ENCODE assay signal across 8 cellular contexts in genomic region chr1:247332901-247333361, GRCh38. TPM values are rescaled to one million over a fixed set of nuclear protein-coding genes. Genes with fewer than 3 reads are reported as not detected.
DNase-seq lines count a peak whose midpoint lies in the region; ATAC-seq, FAIRE-seq and TF ChIP-seq lines count a peak whose summit lies in the region.

No MANE protein-coding gene starts in this region.

- H3K36me3 ChIP-seq in brain microvascular endothelial cell (replicated peaks) (peaks cover 17% of the 10 kb centered on the region), kidney epithelial cell (ENCODE audit: control insufficient read depth, insufficient read depth, low read length) (peaks cover 2% of the 10 kb centered on the region)

- no peak for TF ChIP-seq CTCF in brain microvascular endothelial cell (IDR thresholded peaks at IDR 0.05; ENCODE audit: low read depth, low read length, missing control alignments)
- TF ChIP-seq CTCF in kidney epithelial cell (IDR thresholded peaks at IDR 0.05; ENCODE audit: insufficient read depth, low read length, poor library complexity, severe bottlenecking) = no peak

- no peaks in the 10 kb centered on the region for H3K27me3 ChIP-seq in brain microvascular endothelial cell (replicated peaks)
- no peaks in the 10 kb centered on the region for H3K27me3 ChIP-seq in kidney epithelial cell (ENCODE audit: control insufficient read depth, insufficient read depth, low read length)

- H3K27ac Mint-ChIP-seq in stimulated activated memory B cell treated with anti-CD40 and anti-IgM and Interleukin-4, amounts not matched to agents 10 μg/mL and 1 μg/mL and 100 μg/mL, for 72 hours = peak overlapping the region; percentile 35

- no peak for FAIRE-seq in H54 (lab: Jason Lieb, UNC)

- H3K9me3 Mint-ChIP-seq in stimulated activated memory B cell treated with anti-CD40 and anti-IgM and Interleukin-4, amounts not matched to agents 10 μg/mL and 1 μg/mL and 100 μg/mL, for 72 hours = no peaks in the 10 kb centered on the region

- H3K4me3 ChIP-seq in brain microvascular endothelial cell (ENCODE audit: low read depth, low read length) (peak overlapping the region; percentile 86), kidney epithelial cell (ENCODE audit: low read depth, low read length) (peak overlapping the region; percentile 97)

- H3K36me3 Mint-ChIP-seq in stimulated activated memory B cell treated with anti-CD40 and anti-IgM and Interleukin-4, amounts not matched to agents 10 μg/mL and 1 μg/mL and 100 μg/mL, for 72 hours = peaks cover 27% of the 10 kb centered on the region

- H3K4me1 Mint-ChIP-seq in stimulated activated memory B cell treated with anti-CD40 and anti-IgM and Interleukin-4, amounts not matched to agents 10 μg/mL and 1 μg/mL and 100 μg/mL, for 72 hours = peaks cover 37% of the 10 kb centered on the region

- DNase-seq in DMS79 treated with DMSO at 0.1 percent for 48 hours (lab: John Stamatoyannopoulos, UW) = peak; percentile 26
- DNase-seq in NCI-H2081 (lab: John Stamatoyannopoulos, UW) = peak; percentile 53 to 76
- no peak for DNase-seq in brain microvascular endothelial cell
- DNase-seq in kidney epithelial cell (ENCODE audit: low read depth) = peak; percentile 12
- DNase-seq in H54 (ENCODE audit: insufficient read length, low spot score) = no peak
- DNase-seq in NCI-H748 treated with DMSO at 0.1 percent for 48 hours (lab: John Stamatoyannopoulos, UW) = no peak
- no peak for DNase-seq in activated CD4-positive, alpha-beta T cell treated with anti-CD3 and anti-CD28 coated beads, Interleukin-2, amount 50 U/mL, for 48 hours

- in situ Hi-C loops in brain microvascular endothelial cell (cut with HindIII; ENCODE audit: low pct_ligation_motif_present, low sequenced_read_pairs) = no loop called here

- H3K27ac ChIP-seq in brain microvascular endothelial cell = peak overlapping the region; percentile 75

- no peak for TF ChIP-seq POLR2A in H54 (IDR thresholded peaks at IDR 0.05; ENCODE audit: low read depth, low read length)

- H3K27me3 Mint-ChIP-seq in stimulated activated memory B cell treated with anti-CD40 and anti-IgM and Interleukin-4, amounts not matched to agents 10 μg/mL and 1 μg/mL and 100 μg/mL, for 72 hours = no peaks in the 10 kb centered on the region

- peak overlapping the region; percentile 76 for H3K4me3 Mint-ChIP-seq in stimulated activated memory B cell treated with anti-CD40 and anti-IgM and Interleukin-4, amounts not matched to agents 10 μg/mL and 1 μg/mL and 100 μg/mL, for 72 hours

- ATAC-seq in stimulated activated memory B cell treated with anti-CD40 and anti-IgM and Interleukin-4, amounts not matched to agents 10 μg/mL and 1 μg/mL and 100 μg/mL, for 72 hours = no peak

RNA-seq across cellular contexts. Expression of gene ZNF496, which starts 1.3 kb away (rescaled TPM):
- 65.7 and 91.8 TPM in 2 replicates for total RNA-seq in kidney epithelial cell

Comparison
In these comparisons a context has a peak if more than half of its experiments do, and no peak if none do; other contexts are left out.
1. DNase-seq: peak in DMS79 treated with DMSO at 0.1 percent for 48 hours (single experiment), NCI-H2081 (2 of 2) and kidney epithelial cell (single experiment); none in brain microvascular endothelial cell (single experiment), H54 (single experiment), NCI-H748 treated with DMSO at 0.1 percent for 48 hours (single experiment) and activated CD4-positive, alpha-beta T cell treated with anti-CD3 and anti-CD28 coated beads, Interleukin-2, amount 50 U/mL, for 48 hours (0 of 2).